ENCODE assay signal across 21 cellular contexts in genomic region chr17:27612160-27612767, GRCh38. TPM values are rescaled to one million over a fixed set of nuclear protein-coding genes. Genes with fewer than 3 reads are reported as not detected.
DNase-seq lines count a peak whose midpoint lies in the region; ATAC-seq and TF ChIP-seq lines count a peak whose summit lies in the region.
"Had no signal": no experiment of that assay in that cellular context is flagged by ENCODE, and none has a peak within 500 bp of the region (broad histone marks: within the 10 kb centered on the region; RNA-seq: fewer than 3 reads in every experiment).

No MANE protein-coding gene starts in this region.

- H3K27me3 Mint-ChIP-seq in activated CD4-positive, alpha-beta T cell treated with anti-CD3 and anti-CD28 coated beads, Interleukin-2, amount 10 ng/mL, durations not matched to agents 7 days and 5 days: no peaks in the 10 kb centered on the region
- no peaks in the 10 kb centered on the region for H3K27me3 Mint-ChIP-seq in activated CD4-positive, alpha-beta memory T cell treated with anti-CD3 and anti-CD28 coated beads, Interleukin-2, amount 10 ng/mL, durations not matched to agents 7 days and 5 days
- H3K27me3 Mint-ChIP-seq: naive B cell, type B pancreatic cell had no signal

- 59 to 82% methylated on average over 3 of the region's 3 CpGs for WGBS in gastroesophageal sphincter (ENCODE audit: low coverage in 1 of 2), 2 donors

- H3K9me3 Mint-ChIP-seq in activated CD4-positive, alpha-beta T cell treated with anti-CD3 and anti-CD28 coated beads, Interleukin-2, amount 10 ng/mL, durations not matched to agents 7 days and 5 days: no peaks in the 10 kb centered on the region
- H3K9me3 Mint-ChIP-seq in activated CD4-positive, alpha-beta memory T cell treated with anti-CD3 and anti-CD28 coated beads, Interleukin-2, amount 10 ng/mL, durations not matched to agents 7 days and 5 days: no peaks in the 10 kb centered on the region
- H3K9me3 Mint-ChIP-seq: GM23338, HFFc6, type B pancreatic cell had no signal

- peaks cover 52% of the 10 kb centered on the region for H3K36me3 Mint-ChIP-seq in activated CD4-positive, alpha-beta T cell treated with anti-CD3 and anti-CD28 coated beads, Interleukin-2, amount 10 ng/mL, durations not matched to agents 7 days and 5 days (ENCODE audit: low read depth)
- peaks cover 54% of the 10 kb centered on the region for H3K36me3 Mint-ChIP-seq in activated CD4-positive, alpha-beta memory T cell treated with anti-CD3 and anti-CD28 coated beads, Interleukin-2, amount 10 ng/mL, durations not matched to agents 7 days and 5 days (ENCODE audit: low read depth)

- peaks cover 13% of the 10 kb centered on the region; the same call in 1 of the 2 replicates for H3K9me3 ChIP-seq in BLaER1
- no peaks in the 10 kb centered on the region for H3K9me3 ChIP-seq in gastroesophageal sphincter
- H3K9me3 ChIP-seq: BE2C, SK-N-SH had no signal

- H3K36me3 ChIP-seq in BLaER1: peaks cover 30% of the 10 kb centered on the region
- peaks cover 0 to 96% of the 10 kb centered on the region in 2 donors for H3K36me3 ChIP-seq in gastroesophageal sphincter
- H3K36me3 ChIP-seq: BE2C had no signal

- H3K4me1 Mint-ChIP-seq in activated CD4-positive, alpha-beta T cell treated with anti-CD3 and anti-CD28 coated beads, Interleukin-2, amount 10 ng/mL, durations not matched to agents 7 days and 5 days: peaks cover 31% of the 10 kb centered on the region
- peaks cover 35% of the 10 kb centered on the region for H3K4me1 Mint-ChIP-seq in activated CD4-positive, alpha-beta memory T cell treated with anti-CD3 and anti-CD28 coated beads, Interleukin-2, amount 10 ng/mL, durations not matched to agents 7 days and 5 days
- H3K4me1 Mint-ChIP-seq: GM23338, naive B cell had no signal

- CTCF ChIA-PET in activated CD4-positive, alpha-beta T cell treated with anti-CD3 and anti-CD28 coated beads, Interleukin-2, amount 10 ng/mL, durations not matched to agents 7 days and 5 days (lab: Charles Lee): interaction anchor here (1.2 to 3.7 kb wide), 2 partner anchors 12 to 15 kb away, joined by 3 to 25 read pairs; no protein-coding TSS in a partner anchor
- CTCF ChIA-PET in activated CD4-positive, alpha-beta memory T cell treated with anti-CD3 and anti-CD28 coated beads, Interleukin-2, amount 10 ng/mL, durations not matched to agents 7 days and 5 days (lab: Charles Lee): interaction anchor here (0.6 to 6.4 kb wide), 4 partner anchors 13 to 43 kb away, joined by 3 to 57 read pairs (median 7); no protein-coding TSS in a partner anchor

- POLR2A ChIA-PET in activated CD4-positive, alpha-beta T cell treated with anti-CD3 and anti-CD28 coated beads, Interleukin-2, amount 10 ng/mL, durations not matched to agents 7 days and 5 days (lab: Charles Lee): no interaction called here
- POLR2A ChIA-PET in activated CD4-positive, alpha-beta memory T cell treated with anti-CD3 and anti-CD28 coated beads, Interleukin-2, amount 10 ng/mL, durations not matched to agents 7 days and 5 days (lab: Charles Lee): no interaction called here

- TF ChIP-seq CTCF in gastroesophageal sphincter (IDR thresholded peaks at IDR 0.05): no peak

- H3K9ac ChIP-seq in BLaER1: no peak overlapping the region; the same call in 1 of the 2 replicates
- H3K9ac ChIP-seq: SK-N-SH had no signal

- H3K27me3 ChIP-seq in BLaER1: no peaks in the 10 kb centered on the region
- no peaks in the 10 kb centered on the region for H3K27me3 ChIP-seq in gastroesophageal sphincter
- H3K27me3 ChIP-seq: BE2C had no signal

- TF ChIP-seq POLR2A in gastroesophageal sphincter (IDR thresholded peaks at IDR 0.05): no peak

- no peak for DNase-seq in activated CD4-positive, alpha-beta T cell treated with anti-CD3 and anti-CD28 coated beads, Interleukin-2, amount 10 ng/mL, durations not matched to agents 7 days and 5 days
- no peak for DNase-seq in activated CD4-positive, alpha-beta T cell treated with anti-CD3 and anti-CD28 coated beads, Interleukin-2, amount 50 U/mL, for 4 hours
- no peak for DNase-seq in activated CD4-positive, alpha-beta memory T cell treated with anti-CD3 and anti-CD28 coated beads, Interleukin-2, amount 10 ng/mL, durations not matched to agents 7 days and 5 days
- DNase-seq in foreskin melanocyte: no peak
- no peak for DNase-seq in SIG-M5 (lab: John Stamatoyannopoulos, UW)
- no peak for DNase-seq in SIG-M5 treated with dmso at 0.1 percent for 504 hours (lab: John Stamatoyannopoulos, UW; ENCODE audit: unreplicated experiment)
- DNase-seq: BE2C; central memory CD4-positive, alpha-beta T cell; GF-D8; HFFc6; naive B cell; NCI-H1105 treated with DMSO at 0.1 percent for 48 hours; NCI-H2029; NCI-H82; RPMI8226; SK-N-SH had no signal

- peak; percentile 35 for ATAC-seq in gastroesophageal sphincter
- ATAC-seq: GM23338 had no signal

- H3K4me1 ChIP-seq in BLaER1 (peaks cover 80% of the 10 kb centered on the region), gastroesophageal sphincter (no peaks in the 10 kb centered on the region)
- H3K4me1 ChIP-seq: BE2C had no signal

- H3K27ac ChIP-seq in BLaER1 (peak overlapping the region; percentile 45; the same call in 1 of the 2 replicates), gastroesophageal sphincter (no peak overlapping the region)
- H3K27ac ChIP-seq: skin epidermis had no signal

- no peaks in the 10 kb centered on the region for H4K20me1 ChIP-seq in BLaER1

- no peak overlapping the region for H3K4me3 Mint-ChIP-seq in activated CD4-positive, alpha-beta T cell treated with anti-CD3 and anti-CD28 coated beads, Interleukin-2, amount 10 ng/mL, durations not matched to agents 7 days and 5 days
- H3K4me3 Mint-ChIP-seq in activated CD4-positive, alpha-beta memory T cell treated with anti-CD3 and anti-CD28 coated beads, Interleukin-2, amount 10 ng/mL, durations not matched to agents 7 days and 5 days: no peak overlapping the region
- H3K4me3 Mint-ChIP-seq: GM23338, HFFc6, naive B cell, type B pancreatic cell had no signal

- peak overlapping the region; percentile 4 for H3K27ac Mint-ChIP-seq in activated CD4-positive, alpha-beta T cell treated with anti-CD3 and anti-CD28 coated beads, Interleukin-2, amount 10 ng/mL, durations not matched to agents 7 days and 5 days
- H3K27ac Mint-ChIP-seq in activated CD4-positive, alpha-beta memory T cell treated with anti-CD3 and anti-CD28 coated beads, Interleukin-2, amount 10 ng/mL, durations not matched to agents 7 days and 5 days: peak overlapping the region; percentile 32
- H3K27ac Mint-ChIP-seq: GM23338, HFFc6, naive B cell, type B pancreatic cell had no signal

- H3K4me3 ChIP-seq in BLaER1: no peak overlapping the region
- no peak overlapping the region for H3K4me3 ChIP-seq in gastroesophageal sphincter
- H3K4me3 ChIP-seq: GM23338, skin epidermis had no signal

- H3K4me2 ChIP-seq in BLaER1: peak overlapping the region; percentile 52
- H3K4me2 ChIP-seq: GM23338, SK-N-SH had no signal

- TF ChIP-seq EP300 in gastroesophageal sphincter (IDR thresholded peaks at IDR 0.05): no peak

RNA-seq across cellular contexts. Expression of gene LGALS9, which starts 18.7 kb away (rescaled TPM):
- 100 to 1,000 TPM; 223 to 233 TPM for total RNA-seq in activated CD4-positive, alpha-beta T cell treated with anti-CD3 and anti-CD28 coated beads, Interleukin-2, amount 10 ng/mL, durations not matched to agents 7 days and 5 days
- 100 to 1,000 TPM; 238 to 240 TPM for total RNA-seq in activated CD4-positive, alpha-beta memory T cell treated with anti-CD3 and anti-CD28 coated beads, Interleukin-2, amount 10 ng/mL, durations not matched to agents 7 days and 5 days
- total RNA-seq in gastroesophageal sphincter: 10 to 100 TPM in 3 of 4 donors, 1 to 10 TPM in 1; 8.7 to 62.0 (median 27.2) TPM
